In the genomic region with DNA sequence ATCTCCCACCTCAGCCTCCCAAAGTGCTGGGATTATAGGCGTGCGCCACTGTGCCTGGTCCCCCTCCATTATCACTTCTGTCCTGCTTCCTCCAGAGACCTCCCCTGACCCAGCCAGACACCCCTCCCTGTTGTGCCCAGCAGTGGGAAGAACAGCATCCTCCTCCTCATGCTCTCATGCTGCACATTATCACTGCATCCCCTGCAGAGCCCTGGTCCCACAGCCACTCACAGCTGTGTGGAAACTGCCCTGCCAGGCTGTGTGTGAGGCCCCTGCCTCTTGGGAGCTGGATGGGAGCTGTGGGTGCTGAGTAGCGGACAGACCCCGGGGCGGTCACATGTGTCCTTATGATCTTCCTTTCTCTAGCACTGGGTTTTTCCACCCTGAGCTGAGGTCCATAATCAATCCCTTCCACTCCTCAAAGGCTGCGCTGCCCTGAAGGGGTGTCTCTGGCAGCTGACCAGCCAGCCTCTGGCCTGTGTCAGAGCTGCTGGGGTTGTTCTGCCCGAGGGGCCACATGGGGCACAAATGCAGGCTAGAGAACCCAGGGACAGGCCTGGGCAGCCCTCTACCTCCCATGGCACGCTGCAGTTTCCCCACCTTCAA, we compare ENCODE assay signal across 21 cellular contexts. TPM values are rescaled to one million over a fixed set of nuclear protein-coding genes. Genes with fewer than 3 reads are reported as not detected.
A peak's percentile ranks its signal among the peaks of the same experiment; 100 is the strongest.
DNase-seq lines count a peak whose midpoint lies in the region; ATAC-seq and TF ChIP-seq lines count a peak whose summit lies in the region.
"Had no signal": no experiment of that assay in that cellular context is flagged by ENCODE, and none has a peak within 500 bp of the region (broad histone marks: within the 10 kb centered on the region; RNA-seq: fewer than 3 reads in every experiment).

No MANE protein-coding gene starts in this region.

- no peak overlapping the region for H2BK12ac ChIP-seq in mesenchymal stem cell (ENCODE audit: low read length in 2 of 2)

- H3K9me3 ChIP-seq in BLaER1 (no peaks in the 10 kb centered on the region), NT2/D1 (ENCODE audit: insufficient read depth, low read length) (no peaks in the 10 kb centered on the region), endodermal cell (ENCODE audit: control insufficient read depth, low read length) (no peaks in the 10 kb centered on the region), mesenchymal stem cell (ENCODE audit: control insufficient read depth, low read length) (no peaks in the 10 kb centered on the region)
- H3K9me3 ChIP-seq: heart right ventricle had no signal

- peaks cover 75% of the 10 kb centered on the region for H3K4me1 ChIP-seq in BLaER1
- peaks cover 47% of the 10 kb centered on the region for H3K4me1 ChIP-seq in NT2/D1 (ENCODE audit: insufficient read depth, insufficient read length)
- H3K4me1 ChIP-seq in endodermal cell (ENCODE audit: control insufficient read depth, insufficient read depth, low read length): no peaks in the 10 kb centered on the region
- peaks cover 53% of the 10 kb centered on the region for H3K4me1 ChIP-seq in mesenchymal stem cell (ENCODE audit: control insufficient read depth, insufficient read depth, low read depth, low read length)

- no peak overlapping the region for H4K8ac ChIP-seq in mesenchymal stem cell (ENCODE audit: low read length)

- peak overlapping the region; percentile 60 for H3K9ac ChIP-seq in BLaER1
- peak overlapping the region; percentile 11 for H3K9ac ChIP-seq in NT2/D1 (ENCODE audit: insufficient read length, low read depth)
- no peak overlapping the region for H3K9ac ChIP-seq in endodermal cell (ENCODE audit: extremely low read depth, low read length, poor library complexity, severe bottlenecking)
- no peak overlapping the region for H3K9ac ChIP-seq in mesenchymal stem cell (ENCODE audit: low read length)

- 93 to 100% methylated on average over 4 to 8 of the region's 8 CpGs for WGBS in endodermal cell (ENCODE audit: insufficient coverage in 1 of 2, insufficient read length in 1 of 2), 2 experiments
- WGBS in mesenchymal stem cell: 94% methylated on average over 8 of the region's 8 CpGs

- no peak overlapping the region for H2BK120ac ChIP-seq in mesenchymal stem cell (ENCODE audit: low read depth, low read length)

- H3K4me3 Mint-ChIP-seq in endodermal cell: no peak overlapping the region
- H3K4me3 Mint-ChIP-seq: CD8-positive, alpha-beta T cell; central memory CD8-positive, alpha-beta T cell; effector memory CD8-positive, alpha-beta T cell; T-helper 17 cell had no signal

- H3K4me3 ChIP-seq in BLaER1 (no peak overlapping the region), NT2/D1 (ENCODE audit: insufficient read length, low read depth) (no peak overlapping the region), endodermal cell (ENCODE audit: low read length) (no peak overlapping the region), mesenchymal stem cell (ENCODE audit: insufficient read depth in 1 of 2, low read depth in 1 of 2, low read length in 2 of 2) (no peak overlapping the region)
- H3K4me3 ChIP-seq: heart right ventricle, lung had no signal

- no peak overlapping the region for H3K18ac ChIP-seq in mesenchymal stem cell (ENCODE audit: low read depth in 1 of 2, low read length in 2 of 2)

- H3K9me3 Mint-ChIP-seq in endodermal cell: no peaks in the 10 kb centered on the region
- H3K9me3 Mint-ChIP-seq: CD8-positive, alpha-beta T cell; central memory CD8-positive, alpha-beta T cell; effector memory CD8-positive, alpha-beta T cell had no signal

- no peak overlapping the region for H2BK5ac ChIP-seq in mesenchymal stem cell (ENCODE audit: low read depth, low read length, poor library complexity, severe bottlenecking)

- H3K79me1 ChIP-seq in mesenchymal stem cell (replicated peaks; ENCODE audit: low read length, poor library complexity, severe bottlenecking): peaks cover 61% of the 10 kb centered on the region

- H3K4me2 ChIP-seq in BLaER1 (peak overlapping the region; percentile 96), mesenchymal stem cell (ENCODE audit: low read length, poor library complexity, severe bottlenecking) (no peak overlapping the region)

- DNase-seq in NT2/D1 (ENCODE audit: low read depth, low spot score) (no peak), endodermal cell (peak; percentile 59), pons (ENCODE audit: low spot score) (peak; percentile 60), mesenchymal stem cell (no peak), NCI-H2029 (lab: John Stamatoyannopoulos, UW) (no peak)
- DNase-seq: activated CD8-positive, alpha-beta memory T cell treated with anti-CD3 and anti-CD28 coated beads, Interleukin-2, amount 50 U/mL, for 4 hours; activated gamma-delta T cell; amniotic stem cell; CD8-positive, alpha-beta T cell; effector memory CD8-positive, alpha-beta T cell; GOT3; heart right ventricle; NCI-H2029 treated with DMSO at 0.1 percent for 48 hours; NCI-H345; PC-3; T-helper 17 cell had no signal

- no peak overlapping the region for H2AFZ ChIP-seq in mesenchymal stem cell (ENCODE audit: low read depth, low read length)

- H3K36me3 ChIP-seq in BLaER1 (peaks cover 69% of the 10 kb centered on the region), NT2/D1 (ENCODE audit: insufficient read depth, insufficient read length, low read length) (peaks cover 21% of the 10 kb centered on the region), endodermal cell (ENCODE audit: control insufficient read depth, insufficient read depth, low read length) (no peaks in the 10 kb centered on the region), mesenchymal stem cell (ENCODE audit: control insufficient read depth in 1 of 2, insufficient read depth in 2 of 2, low read depth in 1 of 2, low read length in 2 of 2) (peaks cover 0 to 59% of the 10 kb centered on the region in 2 experiments)

- H2AK5ac ChIP-seq in mesenchymal stem cell (ENCODE audit: low read length, severe bottlenecking): no peak overlapping the region

- H3K4me1 Mint-ChIP-seq in endodermal cell: no peaks in the 10 kb centered on the region

- H3K23ac ChIP-seq in mesenchymal stem cell (ENCODE audit: low read length in 2 of 2): no peak overlapping the region

- H3K27me3 Mint-ChIP-seq in endodermal cell (ENCODE audit: insufficient read depth): no peaks in the 10 kb centered on the region
- H3K27me3 Mint-ChIP-seq: central memory CD8-positive, alpha-beta T cell; effector memory CD8-positive, alpha-beta T cell; T-helper 17 cell had no signal

- no peak overlapping the region for H3K14ac ChIP-seq in mesenchymal stem cell (ENCODE audit: low read length in 2 of 2)

- no peak for TF ChIP-seq CTCF in endodermal cell (conservative IDR thresholded peaks at IDR 0.05)

- peaks cover 100% of the 10 kb centered on the region for H4K20me1 ChIP-seq in BLaER1

- H3K36me3 Mint-ChIP-seq in endodermal cell (ENCODE audit: low read depth): peaks cover under 1% of the 10 kb centered on the region

- H2BK15ac ChIP-seq in mesenchymal stem cell (ENCODE audit: low read depth, poor library complexity, severe bottlenecking): no peak overlapping the region

- H3K27me3 ChIP-seq in BLaER1: no peaks in the 10 kb centered on the region
- H3K27me3 ChIP-seq in NT2/D1 (ENCODE audit: insufficient read depth, insufficient read length): no peaks in the 10 kb centered on the region
- no peaks in the 10 kb centered on the region for H3K27me3 ChIP-seq in endodermal cell (ENCODE audit: control insufficient read depth, insufficient read depth, low read length, poor library complexity, severe bottlenecking)
- H3K27me3 ChIP-seq in mesenchymal stem cell (ENCODE audit: control insufficient read depth in 1 of 2, insufficient read depth in 1 of 2, low read length in 2 of 2): no peaks in the 10 kb centered on the region
- H3K27me3 ChIP-seq: heart right ventricle had no signal

- no peak overlapping the region for H4K91ac ChIP-seq in mesenchymal stem cell (ENCODE audit: low read length)

- H3K27ac Mint-ChIP-seq in endodermal cell: no peak overlapping the region
- H3K27ac Mint-ChIP-seq: CD8-positive, alpha-beta T cell; T-helper 17 cell had no signal

- H3K4ac ChIP-seq in mesenchymal stem cell (ENCODE audit: low read depth in 1 of 2, low read length in 2 of 2): no peak overlapping the region

- ATAC-seq in HG03135 (IDR thresholded peaks at IDR 0.05; ENCODE audit: unreplicated experiment) (no peak), GM19463 (IDR thresholded peaks at IDR 0.05; ENCODE audit: unreplicated experiment) (no peak)
- ATAC-seq: CD8-positive, alpha-beta T cell; effector memory CD8-positive, alpha-beta T cell; heart right ventricle; PC-3; T-helper 17 cell had no signal

- H3K27ac ChIP-seq in BLaER1 (peak overlapping the region; percentile 71), endodermal cell (ENCODE audit: low read depth, low read length) (no peak overlapping the region), mesenchymal stem cell (ENCODE audit: low read length, poor library complexity, severe bottlenecking) (no peak overlapping the region)
- H3K27ac ChIP-seq: heart right ventricle had no signal

RNA-seq across cellular contexts. Expression of a gene that starts 9.2 kb away (rescaled TPM):
- 10 to 100 TPM; 24.5 to 24.9 TPM for total RNA-seq in endodermal cell
- polyA plus RNA-seq in endodermal cell (2013, experiment 1 of 2): 22.0 TPM
- polyA plus RNA-seq in endodermal cell (2013, experiment 2 of 2): 21.2 TPM
- 4.6 TPM for polyA plus RNA-seq in mesenchymal stem cell (2013, experiment 1 of 2)
- 5.0 TPM for polyA plus RNA-seq in mesenchymal stem cell (2013, experiment 2 of 2)

RNA-seq across cellular contexts. Expression of a gene that starts 51.5 kb away (rescaled TPM):
- 10 to 100 TPM; 22.7 to 24.1 TPM for total RNA-seq in endodermal cell
- 28.1 TPM for polyA plus RNA-seq in endodermal cell (2013, experiment 1 of 2)
- polyA plus RNA-seq in endodermal cell (2013, experiment 2 of 2): 28.9 TPM
- polyA plus RNA-seq in mesenchymal stem cell (2013, experiment 1 of 2): 23.0 TPM
- polyA plus RNA-seq in mesenchymal stem cell (2013, experiment 2 of 2): 23.9 TPM

Comparison
In these comparisons a context has a peak if more than half of its experiments do, and no peak if none do; other contexts are left out.
1. H3K9ac ChIP-seq: peak in BLaER1 (single experiment) and NT2/D1 (single experiment); none in endodermal cell (single experiment) and mesenchymal stem cell (single experiment).
2. DNase-seq: peak in endodermal cell (single experiment) and pons (single experiment); none in NT2/D1 (single experiment), mesenchymal stem cell (single experiment) and NCI-H2029 (single experiment).